In genomic region chr18:69908838-69909237, GRCh38 we compare ENCODE assay signal across 12 cellular contexts.
"Had no signal": no experiment of that assay in that cellular context is flagged by ENCODE, and none has a peak within 500 bp of the region (broad histone marks: within the 10 kb centered on the region; RNA-seq: fewer than 3 reads in every experiment).

No MANE protein-coding gene starts in this region.

- H3K27ac Mint-ChIP-seq: stimulated activated naive B cell treated with anti-CD40 and anti-IgM and Interleukin-4, amounts not matched to agents 10 μg/mL and 1 μg/mL and 100 μg/mL, for 72 hours; type B pancreatic cell had no signal

- DNase-seq: activated T-cell treated with anti-CD3 and anti-CD28 coated beads for 4 hours; anterior cingulate cortex; dorsolateral prefrontal cortex; glutamatergic neuron; left cardiac atrium; midbrain; nucleus accumbens; right cardiac atrium; SHP77 treated with DMSO at 0.1 percent for 48 hours; stimulated activated naive B cell treated with anti-CD40 and anti-IgM and Interleukin-4, amounts not matched to agents 10 μg/mL and 1 μg/mL and 100 μg/mL, for 72 hours had no signal

- H3K9me3 Mint-ChIP-seq: stimulated activated naive B cell treated with anti-CD40 and anti-IgM and Interleukin-4, amounts not matched to agents 10 μg/mL and 1 μg/mL and 100 μg/mL, for 72 hours; type B pancreatic cell had no signal

- H3K36me3 Mint-ChIP-seq: stimulated activated naive B cell treated with anti-CD40 and anti-IgM and Interleukin-4, amounts not matched to agents 10 μg/mL and 1 μg/mL and 100 μg/mL, for 72 hours; type B pancreatic cell had no signal

- H3K27me3 Mint-ChIP-seq: stimulated activated naive B cell treated with anti-CD40 and anti-IgM and Interleukin-4, amounts not matched to agents 10 μg/mL and 1 μg/mL and 100 μg/mL, for 72 hours; type B pancreatic cell had no signal

- H3K4me3 Mint-ChIP-seq: stimulated activated naive B cell treated with anti-CD40 and anti-IgM and Interleukin-4, amounts not matched to agents 10 μg/mL and 1 μg/mL and 100 μg/mL, for 72 hours; type B pancreatic cell had no signal

- ATAC-seq: esophagus mucosa; left cardiac atrium; right cardiac atrium; stimulated activated naive B cell treated with anti-CD40 and anti-IgM and Interleukin-4, amounts not matched to agents 10 μg/mL and 1 μg/mL and 100 μg/mL, for 72 hours had no signal

- H3K4me1 Mint-ChIP-seq: stimulated activated naive B cell treated with anti-CD40 and anti-IgM and Interleukin-4, amounts not matched to agents 10 μg/mL and 1 μg/mL and 100 μg/mL, for 72 hours had no signal
